Comparison of ENCODE assay signal across 15 cellular contexts in the genomic region with DNA sequence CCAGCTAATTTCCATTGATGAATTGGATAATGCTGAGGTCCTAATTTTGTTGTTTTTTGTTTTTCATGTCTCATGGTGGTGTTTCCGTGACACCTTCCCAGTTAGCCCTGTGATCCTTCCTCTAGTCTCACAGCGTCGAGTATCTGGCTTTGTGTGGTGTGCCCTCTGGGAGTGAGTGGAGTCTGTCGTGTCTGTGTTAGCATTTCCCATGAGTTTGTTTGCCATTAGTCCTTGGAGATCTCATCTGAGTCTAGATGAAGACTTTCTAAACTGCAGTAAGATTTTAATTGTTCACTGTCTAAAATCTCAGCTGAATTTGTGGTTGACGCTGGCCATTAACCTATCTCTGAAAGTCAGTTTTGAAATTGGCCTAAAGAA.
DNase-seq lines count a peak whose midpoint lies in the region; ATAC-seq and TF ChIP-seq lines count a peak whose summit lies in the region.
"Had no signal": no experiment of that assay in that cellular context is flagged by ENCODE, and none has a peak within 500 bp of the region (broad histone marks: within the 10 kb centered on the region; RNA-seq: fewer than 3 reads in every experiment).

No MANE protein-coding gene starts in this region.

- no peak overlapping the region for H3K4me3 Mint-ChIP-seq in H9
- H3K4me3 Mint-ChIP-seq in WTC11: no peak overlapping the region
- no peak overlapping the region for H3K4me3 Mint-ChIP-seq in stimulated activated effector memory CD8-positive, alpha-beta T cell treated with anti-CD3 and anti-CD28 coated beads, Interleukin-12 subunit alpha, Interleukin-12 subunit beta, amount 100 ng/mL, for 72 hours

- no peak overlapping the region for H3K18ac ChIP-seq in H9 (ENCODE audit: insufficient read length, low read depth, low read length)
- no peak overlapping the region for H3K18ac ChIP-seq in mesenchymal stem cell (ENCODE audit: low read depth in 1 of 2, low read length in 2 of 2)

- H3K4me1 Mint-ChIP-seq in H9: peaks cover 27 to 29% of the 10 kb centered on the region in 2 experiments
- peaks cover 39% of the 10 kb centered on the region for H3K4me1 Mint-ChIP-seq in WTC11
- H3K4me1 Mint-ChIP-seq in stimulated activated effector memory CD8-positive, alpha-beta T cell treated with anti-CD3 and anti-CD28 coated beads, Interleukin-12 subunit alpha, Interleukin-12 subunit beta, amount 100 ng/mL, for 72 hours: peaks cover 25% of the 10 kb centered on the region

- no peaks in the 10 kb centered on the region for H3K9me3 Mint-ChIP-seq in H9
- H3K9me3 Mint-ChIP-seq in WTC11: no peaks in the 10 kb centered on the region
- no peaks in the 10 kb centered on the region for H3K9me3 Mint-ChIP-seq in stimulated activated effector memory CD8-positive, alpha-beta T cell treated with anti-CD3 and anti-CD28 coated beads, Interleukin-12 subunit alpha, Interleukin-12 subunit beta, amount 100 ng/mL, for 72 hours
- H3K9me3 Mint-ChIP-seq: activated T-helper 2 cell treated with anti-CD3 and anti-CD28 coated beads, Interferon-gamma antibody, Interleukin-2, Interleukin-4, amounts not matched to agents 10 μg/mL and 5 μg/mL and 100 μg/mL, durations not matched to agents 14 hours and 24 hours and 36 hours had no signal

- no peak for TF ChIP-seq POLR2A in spleen (IDR thresholded peaks at IDR 0.05)

- no peaks in the 10 kb centered on the region for H3K9me3 ChIP-seq in H9 (ENCODE audit: control insufficient read depth, low read depth, low read length)
- no peaks in the 10 kb centered on the region for H3K9me3 ChIP-seq in mesenchymal stem cell (ENCODE audit: control insufficient read depth, low read length)
- no peaks in the 10 kb centered on the region for H3K9me3 ChIP-seq in spleen

- H3K36me3 ChIP-seq in mesenchymal stem cell (ENCODE audit: control insufficient read depth in 1 of 2, insufficient read depth in 2 of 2, low read depth in 1 of 2, low read length in 2 of 2): no peaks in the 10 kb centered on the region
- peaks cover 0 to 95% (median 26%) of the 10 kb centered on the region in 6 donors for H3K36me3 ChIP-seq in spleen

- H2BK15ac ChIP-seq in H9 (ENCODE audit: low read depth, low read length): no peak overlapping the region
- H2BK15ac ChIP-seq in mesenchymal stem cell (ENCODE audit: low read depth, poor library complexity, severe bottlenecking): no peak overlapping the region

- H3K4me1 ChIP-seq in H9 (ENCODE audit: insufficient read depth, low read length) (no peaks in the 10 kb centered on the region; the same call in 1 of the 2 replicates), mesenchymal stem cell (ENCODE audit: control insufficient read depth, insufficient read depth, low read depth, low read length) (peaks cover 22% of the 10 kb centered on the region), spleen (peaks cover 0 to 42% (median 17%) of the 10 kb centered on the region in 6 donors)

- H4K20me1 ChIP-seq in H9 (ENCODE audit: control insufficient read depth, insufficient read depth, insufficient read length): no peaks in the 10 kb centered on the region

- H3K79me1 ChIP-seq in H9 (ENCODE audit: insufficient read depth, low read depth, low read length, poor library complexity, severe bottlenecking) (no peaks in the 10 kb centered on the region), mesenchymal stem cell (replicated peaks; ENCODE audit: low read length, poor library complexity, severe bottlenecking) (no peaks in the 10 kb centered on the region)

- H3K4me2 ChIP-seq in H9 (ENCODE audit: insufficient read depth, insufficient read length, low read length) (no peak overlapping the region), mesenchymal stem cell (ENCODE audit: low read length, poor library complexity, severe bottlenecking) (no peak overlapping the region)

- H3K14ac ChIP-seq in H9 (ENCODE audit: insufficient read depth, low read length) (no peak overlapping the region), mesenchymal stem cell (ENCODE audit: low read length in 2 of 2) (no peak overlapping the region)

- H2BK120ac ChIP-seq in H9 (ENCODE audit: low read depth, low read length, poor library complexity, severe bottlenecking): no peak overlapping the region
- no peak overlapping the region for H2BK120ac ChIP-seq in mesenchymal stem cell (ENCODE audit: low read depth, low read length)

- no CpG with 5 or more reads among the region's 5 CpGs for WGBS in H9 (ENCODE audit: extremely low coverage, insufficient read length, low lambda C conversion rate)
- WGBS in mesenchymal stem cell: 86% methylated on average over 5 of the region's 5 CpGs
- 83 to 95% (median 91%) methylated on average over 5 of the region's 5 CpGs for WGBS in spleen, 5 donors

- H2AFZ ChIP-seq in H9 (ENCODE audit: low read length) (no peak overlapping the region), mesenchymal stem cell (ENCODE audit: low read depth, low read length) (no peak overlapping the region)

- no peaks in the 10 kb centered on the region for H3K27me3 Mint-ChIP-seq in H9 (ENCODE audit: low read depth)
- H3K27me3 Mint-ChIP-seq in WTC11 (ENCODE audit: low read depth): no peaks in the 10 kb centered on the region

- H4K91ac ChIP-seq in H9 (ENCODE audit: insufficient read length, low read depth, low read length) (no peak overlapping the region), mesenchymal stem cell (ENCODE audit: low read length) (no peak overlapping the region)

- DNase-seq in H9: no peak
- DNase-seq in WTC11 (ENCODE audit: low spot score): no peak
- no peak for DNase-seq in mesenchymal stem cell
- DNase-seq in stimulated activated effector memory CD8-positive, alpha-beta T cell treated with anti-CD3 and anti-CD28 coated beads, Interleukin-12 subunit alpha, Interleukin-12 subunit beta, amount 100 ng/mL, for 72 hours (ENCODE audit: low spot score in 2 of 2): no peak
- DNase-seq in spleen: no peak
- DNase-seq: AML-193, amniotic stem cell, foreskin keratinocyte, NCI-H146, NCI-H345 had no signal

- H3K4me3 ChIP-seq in mesenchymal stem cell (ENCODE audit: insufficient read depth in 1 of 2, low read depth in 1 of 2, low read length in 2 of 2) (no peak overlapping the region), spleen (no peak overlapping the region)

- H2BK12ac ChIP-seq in H9 (ENCODE audit: insufficient read length, low read depth, low read length): no peak overlapping the region
- H2BK12ac ChIP-seq in mesenchymal stem cell (ENCODE audit: low read length in 2 of 2): no peak overlapping the region

- H3K27ac Mint-ChIP-seq in H9 (peak overlapping the region in 2 of 3 experiments; percentile 2 to 15; a peak in 2 of 7 replicates), WTC11 (peak overlapping the region; percentile 0; the same call in 1 of the 2 replicates)
- peak overlapping the region; percentile 5 for H3K27ac Mint-ChIP-seq in stimulated activated effector memory CD8-positive, alpha-beta T cell treated with anti-CD3 and anti-CD28 coated beads, Interleukin-12 subunit alpha, Interleukin-12 subunit beta, amount 100 ng/mL, for 72 hours
- H3K27ac Mint-ChIP-seq: activated T-helper 2 cell treated with anti-CD3 and anti-CD28 coated beads, Interferon-gamma antibody, Interleukin-2, Interleukin-4, amounts not matched to agents 10 μg/mL and 5 μg/mL and 100 μg/mL, durations not matched to agents 14 hours and 24 hours and 36 hours had no signal

- H3K4ac ChIP-seq in H9 (ENCODE audit: low read depth, low read length): no peak overlapping the region
- H3K4ac ChIP-seq in mesenchymal stem cell (ENCODE audit: low read depth in 1 of 2, low read length in 2 of 2): no peak overlapping the region

- no peak overlapping the region for H3K9ac ChIP-seq in H9 (ENCODE audit: extremely low read depth, insufficient read length, low read length)
- H3K9ac ChIP-seq in mesenchymal stem cell (ENCODE audit: low read length): peak overlapping the region; percentile 26

- intact Hi-C loops in spleen (cut with DNase I; ENCODE audit: low total_unique reads): loop anchor here (10.0 kb wide), 3 partner anchors 97 to 307 kb away; no protein-coding TSS in a partner anchor

- no peak overlapping the region for H2BK20ac ChIP-seq in H9 (ENCODE audit: low read depth, low read length, poor library complexity, severe bottlenecking)

- ATAC-seq in WTC11 (no peak), HG02763 (IDR thresholded peaks at IDR 0.05; ENCODE audit: unreplicated experiment) (no peak), GM19467 (IDR thresholded peaks at IDR 0.05; ENCODE audit: unreplicated experiment) (no peak), HG02840 (IDR thresholded peaks at IDR 0.05; ENCODE audit: low FRiP score, unreplicated experiment) (no peak)
- ATAC-seq in stimulated activated effector memory CD8-positive, alpha-beta T cell treated with anti-CD3 and anti-CD28 coated beads, Interleukin-12 subunit alpha, Interleukin-12 subunit beta, amount 100 ng/mL, for 72 hours: no peak
- ATAC-seq: foreskin keratinocyte had no signal

- no peak overlapping the region for H2BK5ac ChIP-seq in H9 (ENCODE audit: insufficient read length, low read length)
- no peak overlapping the region for H2BK5ac ChIP-seq in mesenchymal stem cell (ENCODE audit: low read depth, low read length, poor library complexity, severe bottlenecking)

- POLR2A ChIA-PET in WTC11 (lab: Charles Lee): no interaction called here

- H3K79me2 ChIP-seq in H9 (ENCODE audit: insufficient read depth, low read length): no peaks in the 10 kb centered on the region

- TF ChIP-seq CTCF in H9 (conservative IDR thresholded peaks at IDR 0.05) (no peak), WTC11 (IDR thresholded peaks at IDR 0.05) (no peak), spleen (IDR thresholded peaks at IDR 0.05 in 8 of 11, conservative IDR thresholded peaks at IDR 0.05 in 3 of 11) (no peak)

- H3K36me3 Mint-ChIP-seq in H9 (ENCODE audit: insufficient read depth in 1 of 3, low read depth in 3 of 3) (no peaks in the 10 kb centered on the region), WTC11 (no peaks in the 10 kb centered on the region)
- H3K36me3 Mint-ChIP-seq in stimulated activated effector memory CD8-positive, alpha-beta T cell treated with anti-CD3 and anti-CD28 coated beads, Interleukin-12 subunit alpha, Interleukin-12 subunit beta, amount 100 ng/mL, for 72 hours: peaks cover 21% of the 10 kb centered on the region

- H4K5ac ChIP-seq in H9 (ENCODE audit: insufficient read length, low read depth, low read length): no peak overlapping the region

- H3K27ac ChIP-seq in H9 (ENCODE audit: insufficient read length, low read depth, low read length) (no peak overlapping the region), mesenchymal stem cell (ENCODE audit: low read length, poor library complexity, severe bottlenecking) (no peak overlapping the region), spleen (peak overlapping the region in 3 of 8 donors; percentile 6 to 36 (median 13))
- H3K27ac ChIP-seq: foreskin keratinocyte, RWPE1 had no signal

- H3K23me2 ChIP-seq in H9 (ENCODE audit: insufficient read length, low read depth, low read length, poor library complexity, severe bottlenecking): no peaks in the 10 kb centered on the region

- H3T11ph ChIP-seq in H9 (ENCODE audit: low read length): no peak overlapping the region

- H3K56ac ChIP-seq in H9 (ENCODE audit: insufficient read length, low read depth, low read length): no peak overlapping the region

- no peak overlapping the region for H3K23ac ChIP-seq in H9 (ENCODE audit: insufficient read length, low read depth, low read length)
- H3K23ac ChIP-seq in mesenchymal stem cell (ENCODE audit: low read length in 2 of 2): no peak overlapping the region

- no peak overlapping the region for H4K8ac ChIP-seq in H9 (replicated peaks; ENCODE audit: insufficient read length, low read depth, low read length)
- H4K8ac ChIP-seq in mesenchymal stem cell (ENCODE audit: low read length): no peak overlapping the region

- CTCF ChIA-PET in WTC11 (lab: Charles Lee): interaction anchor here (0.6 to 1.1 kb wide), 2 partner anchors 259 to 263 kb away, joined by 3 to 5 read pairs; no protein-coding TSS in a partner anchor

- no peaks in the 10 kb centered on the region for H3K27me3 ChIP-seq in H9 (ENCODE audit: insufficient read depth, low read length)
- H3K27me3 ChIP-seq in mesenchymal stem cell (ENCODE audit: control insufficient read depth in 1 of 2, insufficient read depth in 1 of 2, low read length in 2 of 2): no peaks in the 10 kb centered on the region
- H3K27me3 ChIP-seq in spleen (replicated peaks in 1 of 7): no peaks in the 10 kb centered on the region
- H3K27me3 ChIP-seq: foreskin keratinocyte had no signal

- H2AK5ac ChIP-seq in H9 (ENCODE audit: insufficient read length, low read length) (no peak overlapping the region), mesenchymal stem cell (ENCODE audit: low read length, severe bottlenecking) (peak overlapping the region; percentile 92)
